8 cellular contexts compared by ENCODE assay signal in the genomic region with DNA sequence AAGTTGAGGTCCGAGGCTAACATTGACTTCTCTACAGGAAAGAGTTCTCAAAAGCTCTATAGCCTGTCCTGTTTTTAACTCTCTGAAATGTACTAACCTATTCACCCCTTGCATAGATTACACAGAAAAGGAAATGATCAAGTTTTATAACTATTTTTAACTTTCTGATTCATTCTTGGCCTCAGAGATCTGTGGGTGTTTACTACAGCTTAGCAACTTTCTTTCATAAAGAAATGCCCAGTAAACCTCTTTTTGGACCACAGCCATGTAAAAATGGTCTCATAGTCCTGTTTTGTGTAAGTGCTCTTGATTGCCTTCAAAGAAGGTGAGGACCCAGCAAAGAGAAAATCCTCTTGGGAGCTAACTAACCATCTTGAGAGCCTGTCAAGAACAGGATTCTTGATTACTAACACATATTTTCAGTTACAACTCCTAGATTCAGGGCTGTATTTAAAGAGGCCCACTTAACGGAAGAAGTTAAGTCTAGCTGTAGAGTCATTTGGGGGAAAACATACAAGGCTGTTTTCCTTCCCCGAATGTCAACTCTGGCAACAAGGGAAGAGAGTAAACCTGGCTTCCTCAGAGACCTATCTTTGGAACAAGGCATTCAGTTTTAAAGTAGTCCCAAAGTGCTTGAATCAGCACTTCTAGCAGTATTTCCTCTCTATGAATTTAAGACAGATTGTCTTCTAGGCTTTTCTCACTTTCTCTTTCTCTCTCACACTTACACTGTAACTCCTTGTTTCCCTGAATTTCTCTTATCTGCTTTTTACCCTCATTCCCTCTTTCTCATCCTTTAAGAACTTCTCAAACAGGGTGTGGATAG.
A peak's percentile ranks its signal among the peaks of the same experiment; 100 is the strongest.
DNase-seq lines count a peak whose midpoint lies in the region; ATAC-seq lines count a peak whose summit lies in the region.

No MANE protein-coding gene starts in this region.

- H3K27ac Mint-ChIP-seq in activated naive CD8-positive, alpha-beta T cell treated with anti-CD3 and anti-CD28 coated beads, Interleukin-2, amount 50 U/mL, for 24 hours = peak overlapping the region; percentile 96

- peaks cover 79% of the 10 kb centered on the region for H3K4me1 Mint-ChIP-seq in activated naive CD8-positive, alpha-beta T cell treated with anti-CD3 and anti-CD28 coated beads, Interleukin-2, amount 50 U/mL, for 24 hours

- intact Hi-C loops in left colon (cut with DNase I, micrococcal nuclease) = no loop called here

- H3K27me3 Mint-ChIP-seq in activated naive CD8-positive, alpha-beta T cell treated with anti-CD3 and anti-CD28 coated beads, Interleukin-2, amount 50 U/mL, for 24 hours = peaks cover 2% of the 10 kb centered on the region

- H3K36me3 Mint-ChIP-seq in activated naive CD8-positive, alpha-beta T cell treated with anti-CD3 and anti-CD28 coated beads, Interleukin-2, amount 50 U/mL, for 24 hours (ENCODE audit: low read depth) = no peaks in the 10 kb centered on the region

- ATAC-seq in GM19023 (IDR thresholded peaks at IDR 0.05; ENCODE audit: unreplicated experiment) (peak; percentile 86), HG03045 (IDR thresholded peaks at IDR 0.05; ENCODE audit: unreplicated experiment) (peak; percentile 84), left colon (no peak)
- ATAC-seq in activated naive CD8-positive, alpha-beta T cell treated with anti-CD3 and anti-CD28 coated beads, Interleukin-2, amount 50 U/mL, for 24 hours = peak; percentile 66

- peak overlapping the region; percentile 61 for H3K4me3 Mint-ChIP-seq in activated naive CD8-positive, alpha-beta T cell treated with anti-CD3 and anti-CD28 coated beads, Interleukin-2, amount 50 U/mL, for 24 hours

- DNase-seq in AG08395 (ENCODE audit: low spot score) (peak; percentile 35), medulla oblongata (ENCODE audit: extremely low spot score) (no peak), amniotic stem cell (lab: John Stamatoyannopoulos, UW) (no peak), left colon (no peak)
- DNase-seq in activated naive CD8-positive, alpha-beta T cell treated with anti-CD3 and anti-CD28 coated beads, Interleukin-2, amount 50 U/mL, for 24 hours = no peak
- no peak for DNase-seq in stimulated activated CD4-positive, alpha-beta T cell treated with anti-CD3 and anti-CD28 coated beads, Interleukin-12 subunit alpha, Interleukin-12 subunit beta, amount 100 ng/mL, for 4 hours

- no peaks in the 10 kb centered on the region for H3K9me3 Mint-ChIP-seq in activated naive CD8-positive, alpha-beta T cell treated with anti-CD3 and anti-CD28 coated beads, Interleukin-2, amount 50 U/mL, for 24 hours
